Comparison of ENCODE assay signal across 1 cellular context in the genomic region with DNA sequence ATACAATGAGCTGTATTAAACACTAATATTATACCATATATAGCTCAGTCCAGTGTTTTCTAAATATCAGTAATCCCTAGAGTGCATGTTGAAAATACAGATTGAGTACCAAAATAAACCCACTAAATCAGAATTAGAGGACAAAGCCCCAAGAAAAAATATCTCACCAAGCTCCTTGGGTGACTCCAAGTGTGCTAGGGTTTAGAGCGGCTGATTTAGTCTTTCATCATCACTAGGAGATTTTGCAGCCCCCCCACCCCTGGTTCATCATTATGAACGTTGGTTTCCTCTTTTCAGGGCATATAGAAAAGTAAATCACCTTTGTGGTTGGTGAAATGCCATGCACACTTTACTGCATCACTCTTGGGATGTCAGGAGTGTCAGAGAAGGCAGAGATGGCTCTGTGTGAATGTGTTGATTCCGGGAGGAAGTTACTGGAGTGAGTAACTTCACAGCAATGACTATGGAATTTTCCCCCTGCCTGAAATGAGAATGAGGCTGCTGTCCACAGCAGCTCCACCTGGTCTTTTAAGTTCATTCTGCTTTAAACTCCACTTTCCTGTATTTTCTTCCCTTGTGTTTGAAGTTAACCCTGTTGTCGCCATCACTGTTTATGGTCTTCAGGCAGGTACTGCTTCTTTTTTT.
TF ChIP-seq lines count a peak whose summit lies in the region.

No MANE protein-coding gene starts in this region.

TF ChIP-seq in WTC11, 78 proteins besides CTCF, POLR2A, EP300 and RAD21 (continued from another document):
- TF ChIP-seq, protein P1, sequence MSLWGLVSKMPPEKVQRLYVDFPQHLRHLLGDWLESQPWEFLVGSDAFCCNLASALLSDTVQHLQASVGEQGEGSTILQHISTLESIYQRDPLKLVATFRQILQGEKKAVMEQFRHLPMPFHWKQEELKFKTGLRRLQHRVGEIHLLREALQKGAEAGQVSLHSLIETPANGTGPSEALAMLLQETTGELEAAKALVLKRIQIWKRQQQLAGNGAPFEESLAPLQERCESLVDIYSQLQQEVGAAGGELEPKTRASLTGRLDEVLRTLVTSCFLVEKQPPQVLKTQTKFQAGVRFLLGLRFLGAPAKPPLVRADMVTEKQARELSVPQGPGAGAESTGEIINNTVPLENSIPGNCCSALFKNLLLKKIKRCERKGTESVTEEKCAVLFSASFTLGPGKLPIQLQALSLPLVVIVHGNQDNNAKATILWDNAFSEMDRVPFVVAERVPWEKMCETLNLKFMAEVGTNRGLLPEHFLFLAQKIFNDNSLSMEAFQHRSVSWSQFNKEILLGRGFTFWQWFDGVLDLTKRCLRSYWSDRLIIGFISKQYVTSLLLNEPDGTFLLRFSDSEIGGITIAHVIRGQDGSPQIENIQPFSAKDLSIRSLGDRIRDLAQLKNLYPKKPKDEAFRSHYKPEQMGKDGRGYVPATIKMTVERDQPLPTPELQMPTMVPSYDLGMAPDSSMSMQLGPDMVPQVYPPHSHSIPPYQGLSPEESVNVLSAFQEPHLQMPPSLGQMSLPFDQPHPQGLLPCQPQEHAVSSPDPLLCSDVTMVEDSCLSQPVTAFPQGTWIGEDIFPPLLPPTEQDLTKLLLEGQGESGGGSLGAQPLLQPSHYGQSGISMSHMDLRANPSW (CRISPR knock-in tag; conservative IDR thresholded peaks at IDR 0.05; ENCODE audit: low read depth) = no peak
- TF ChIP-seq TEAD1 (CRISPR knock-in tag; IDR thresholded peaks at IDR 0.05) (no peak), SMAD3 (CRISPR knock-in tag; IDR thresholded peaks at IDR 0.05; ENCODE audit: borderline replicate concordance) (no peak), ZNF425 (CRISPR knock-in tag; conservative IDR thresholded peaks at IDR 0.05) (no peak), GABPB1 (CRISPR knock-in tag; IDR thresholded peaks at IDR 0.05) (no peak), E2F4 (CRISPR knock-in tag; IDR thresholded peaks at IDR 0.05; ENCODE audit: borderline replicate concordance, low read depth) (no peak), ESRRA (CRISPR knock-in tag; IDR thresholded peaks at IDR 0.05; ENCODE audit: borderline replicate concordance) (no peak)
- TF ChIP-seq, protein P2, sequence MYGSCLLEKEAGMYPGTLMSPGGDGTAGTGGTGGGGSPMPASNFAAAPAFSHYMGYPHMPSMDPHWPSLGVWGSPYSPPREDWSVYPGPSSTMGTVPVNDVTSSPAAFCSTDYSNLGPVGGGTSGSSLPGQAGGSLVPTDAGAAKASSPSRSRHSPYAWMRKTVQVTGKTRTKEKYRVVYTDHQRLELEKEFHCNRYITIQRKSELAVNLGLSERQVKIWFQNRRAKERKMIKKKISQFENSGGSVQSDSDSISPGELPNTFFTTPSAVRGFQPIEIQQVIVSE (CRISPR knock-in tag; IDR thresholded peaks at IDR 0.05; ENCODE audit: borderline replicate concordance) = no peak
